Comparison of ENCODE assay signal across 28 cellular contexts in the genomic region with DNA sequence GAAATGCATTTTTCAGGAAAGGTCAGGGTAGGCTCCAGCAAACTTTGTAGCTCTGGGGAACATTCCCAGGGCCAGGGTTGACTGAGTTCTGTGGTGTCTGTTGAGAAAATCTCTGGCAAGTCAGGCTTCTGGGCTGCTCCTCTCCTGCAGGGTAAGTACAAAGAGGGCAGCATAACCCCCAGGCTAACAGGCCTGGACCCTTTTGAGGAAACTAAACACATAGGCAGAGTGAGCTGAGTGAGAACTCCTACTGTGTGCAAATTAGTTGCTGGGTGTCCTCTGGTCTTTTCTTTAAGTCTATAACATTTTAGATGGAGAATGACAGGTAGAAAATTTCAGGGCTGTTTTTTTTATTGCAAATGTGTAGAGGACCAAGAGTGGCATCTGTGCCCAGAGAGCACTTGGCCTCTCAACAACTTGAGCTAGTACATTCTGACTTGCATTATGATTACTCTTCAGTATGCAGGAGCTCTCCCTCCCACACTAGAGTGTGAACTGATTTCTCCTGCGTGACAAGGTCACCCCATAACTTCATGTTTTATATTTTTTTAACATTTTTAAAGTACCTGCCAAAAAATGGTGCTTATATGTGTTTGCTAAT. TPM values are rescaled to one million over a fixed set of nuclear protein-coding genes. Genes with fewer than 3 reads are reported as not detected.
"Had no signal": no experiment of that assay in that cellular context is flagged by ENCODE, and none has a peak within 500 bp of the region (broad histone marks: within the 10 kb centered on the region; RNA-seq: fewer than 3 reads in every experiment).

No MANE protein-coding gene starts in this region.

- ATAC-seq: activated CD4-positive, CD25-positive, alpha-beta regulatory T cell treated with anti-CD3 and anti-CD28 coated beads, Interleukin-2, amount 50 U/mL, for 24 hours; activated CD8-positive, alpha-beta T cell treated with anti-CD3 and anti-CD28 coated beads for 36 hours; activated naive CD8-positive, alpha-beta T cell treated with anti-CD3 and anti-CD28 coated beads, Interleukin-2, amount 50 U/mL, for 24 hours; activated T-cell treated with anti-CD3 and anti-CD28 coated beads, Interleukin-2, amount 50 U/mL, for 4 hours; activated T-helper 17 cell treated with anti-CD3 and anti-CD28 coated beads, Interleukin-2, amount 50 U/mL, for 72 hours; gastrocnemius medialis; heart left ventricle had no signal

- DNase-seq: activated B cell treated with CpG ODN at 0.5 μM for 24 hours; activated CD4-positive, alpha-beta T cell treated with anti-CD3 and anti-CD28 coated beads for 48 hours; activated CD4-positive, alpha-beta T cell treated with anti-CD3 and anti-CD28 coated beads, Interleukin-2, amount 50 U/mL, for 1 hour; activated CD4-positive, alpha-beta T cell treated with anti-CD3 and anti-CD28 coated beads, Interleukin-2, amount 50 U/mL, for 48 hours; activated CD8-positive, alpha-beta memory T cell treated with anti-CD3 and anti-CD28 coated beads for 24 hours; activated CD8-positive, alpha-beta T cell treated with anti-CD3 and anti-CD28 coated beads for 36 hours; activated effector memory CD4-positive, alpha-beta T cell treated with Interleukin-2 at 50 U/mL for 16 hours; activated naive CD4-positive, alpha-beta T cell treated with anti-CD3 and anti-CD28 coated beads for 36 hours; activated naive CD8-positive, alpha-beta T cell treated with anti-CD3 and anti-CD28 coated beads for 36 hours; activated naive CD8-positive, alpha-beta T cell treated with anti-CD3 and anti-CD28 coated beads, Interleukin-2, amount 50 U/mL, for 24 hours; activated T-cell treated with anti-CD3 and anti-CD28 coated beads, Interleukin-2, amount 50 U/mL, for 4 hours; dorsolateral prefrontal cortex; effector memory CD4-positive, alpha-beta T cell; erythroblast; gastrocnemius medialis; glutamatergic neuron; heart left ventricle; T1000; WERI-Rb-1 had no signal

- H3K4me1 ChIP-seq: ascending aorta, esophagus muscularis mucosa, foreskin keratinocyte, gastrocnemius medialis, heart left ventricle had no signal

- H3K4me3 ChIP-seq: ascending aorta, coronary artery, dorsolateral prefrontal cortex, esophagus muscularis mucosa, gastrocnemius medialis, heart left ventricle had no signal

- H3K27me3 ChIP-seq: ascending aorta, dorsolateral prefrontal cortex, esophagus muscularis mucosa, foreskin keratinocyte, gastrocnemius medialis, heart left ventricle had no signal

- H3K36me3 ChIP-seq: ascending aorta, esophagus muscularis mucosa, gastrocnemius medialis, heart left ventricle, WERI-Rb-1 had no signal

- H3K27ac ChIP-seq: ascending aorta, coronary artery, dorsolateral prefrontal cortex, esophagus muscularis mucosa, foreskin keratinocyte, gastrocnemius medialis, heart left ventricle, WERI-Rb-1 had no signal

- FAIRE-seq: bronchial epithelial cell had no signal

- H3K9me3 ChIP-seq: gastrocnemius medialis had no signal

RNA-seq across cellular contexts. Expression of gene GPR39, which starts 49.9 kb away (rescaled TPM):
- total RNA-seq: activated B cell treated with CpG ODN at 0.5 μM for 24 hours; activated CD8-positive, alpha-beta T cell treated with anti-CD3 and anti-CD28 coated beads for 36 hours; activated naive CD4-positive, alpha-beta T cell treated with anti-CD3 and anti-CD28 coated beads for 36 hours; activated naive CD8-positive, alpha-beta T cell treated with anti-CD3 and anti-CD28 coated beads for 36 hours; activated T-cell treated with anti-CD3 and anti-CD28 coated beads, Interleukin-2, amount 50 U/mL, for 4 hours; activated T-helper 17 cell treated with anti-CD3 and anti-CD28 coated beads, Interleukin-2, amount 50 U/mL, for 72 hours; cardiac septum; heart left ventricle; T-helper 2 cell treated with Interferon-gamma antibody and Interleukin-4, amounts not matched to agents 100 ng/mL and 5 ng/mL, for 36 hours had no signal
